Comparison of ENCODE assay signal across 10 cellular contexts in genomic region chr16:5604770-5605169, GRCh38.
A peak's percentile ranks its signal among the peaks of the same experiment; 100 is the strongest.
DNase-seq lines count a peak whose midpoint lies in the region; ATAC-seq and TF ChIP-seq lines count a peak whose summit lies in the region.
"Had no signal": no experiment of that assay in that cellular context is flagged by ENCODE, and none has a peak within 500 bp of the region (broad histone marks: within the 10 kb centered on the region; RNA-seq: fewer than 3 reads in every experiment).

No MANE protein-coding gene starts in this region.

- TF ChIP-seq EP300 in neural cell (conservative IDR thresholded peaks at IDR 0.05; ENCODE audit: poor library complexity, severe bottlenecking) = no peak

- no peak overlapping the region for H3K27ac ChIP-seq in DOHH2 (ENCODE audit: low read depth, low read length)
- no peak overlapping the region for H3K27ac ChIP-seq in WERI-Rb-1
- H3K27ac ChIP-seq in neural cell (ENCODE audit: low read length) = no peak overlapping the region

- no peak overlapping the region for H3K27ac Mint-ChIP-seq in mesothelial cell of epicardium
- H3K27ac Mint-ChIP-seq: activated naive CD4-positive, alpha-beta T cell treated with anti-CD3 and anti-CD28 coated beads, Interleukin-2, amount 50 U/mL, for 72 hours had no signal

- peaks cover 4% of the 10 kb centered on the region for H3K27me3 Mint-ChIP-seq in mesothelial cell of epicardium (ENCODE audit: low read depth)

- no peak overlapping the region for H2AFZ ChIP-seq in neural cell (ENCODE audit: low read depth, low read length)

- no peaks in the 10 kb centered on the region for H3K9me3 ChIP-seq in DOHH2 (ENCODE audit: control insufficient read depth, insufficient read depth, low read length)
- H3K9me3 ChIP-seq in WERI-Rb-1 (ENCODE audit: severe bottlenecking) = no peaks in the 10 kb centered on the region
- no peaks in the 10 kb centered on the region for H3K9me3 ChIP-seq in neural cell (ENCODE audit: low read length)

- DNase-seq in LoVo (ENCODE audit: low spot score) (peak; percentile 10), WERI-Rb-1 (peak; percentile 46), activated gamma-delta T cell (lab: John Stamatoyannopoulos, UW) (no peak), AG08396 (ENCODE audit: low spot score) (no peak), mesothelial cell of epicardium (ENCODE audit: low spot score in 2 of 2, unreplicated experiment in 2 of 2) (no peak)
- DNase-seq: NCI-H1105 had no signal

- no peaks in the 10 kb centered on the region for H3K9me2 ChIP-seq in DOHH2 (replicated peaks; ENCODE audit: control insufficient read depth, low read length)
- no peaks in the 10 kb centered on the region for H3K9me2 ChIP-seq in neural cell (ENCODE audit: insufficient read depth, low read length)

- no peaks in the 10 kb centered on the region for H3K79me2 ChIP-seq in DOHH2 (ENCODE audit: control insufficient read depth, low read length)
- no peaks in the 10 kb centered on the region for H3K79me2 ChIP-seq in neural cell (replicated peaks; ENCODE audit: insufficient read depth, low read length)

- H3K4me2 ChIP-seq in DOHH2 (ENCODE audit: low read length) (no peak overlapping the region), neural cell (ENCODE audit: low read length) (no peak overlapping the region)

- peak; percentile 86 for TF ChIP-seq RAD21 in neural cell (conservative IDR thresholded peaks at IDR 0.05)

- H3F3A ChIP-seq in DOHH2 (ENCODE audit: control insufficient read depth, insufficient read depth) (no peaks in the 10 kb centered on the region), neural cell (ENCODE audit: insufficient read depth, low read length, poor library complexity, severe bottlenecking) (no peaks in the 10 kb centered on the region)

- H3K36me3 ChIP-seq in DOHH2 (ENCODE audit: control insufficient read depth, low read length) = no peaks in the 10 kb centered on the region
- no peaks in the 10 kb centered on the region for H3K36me3 ChIP-seq in WERI-Rb-1
- no peaks in the 10 kb centered on the region for H3K36me3 ChIP-seq in neural cell (ENCODE audit: insufficient read depth, low read length)

- no peaks in the 10 kb centered on the region for H3K4me1 Mint-ChIP-seq in mesothelial cell of epicardium

- H3K9ac ChIP-seq in neural cell (ENCODE audit: low read length) = no peak overlapping the region

- ATAC-seq in GM19324 (IDR thresholded peaks at IDR 0.05; ENCODE audit: low FRiP score, unreplicated experiment) = no peak

- no peaks in the 10 kb centered on the region for H3K9me3 Mint-ChIP-seq in mesothelial cell of epicardium

- H3K4me1 ChIP-seq in DOHH2 (ENCODE audit: control insufficient read depth, low read length) = no peaks in the 10 kb centered on the region

- H3K27me3 ChIP-seq in DOHH2 (ENCODE audit: control insufficient read depth, low read length) = no peaks in the 10 kb centered on the region
- no peaks in the 10 kb centered on the region for H3K27me3 ChIP-seq in WERI-Rb-1 (ENCODE audit: insufficient read depth, low read depth, severe bottlenecking)
- no peaks in the 10 kb centered on the region for H3K27me3 ChIP-seq in neural cell (ENCODE audit: insufficient read depth, low read depth, low read length)

- no peak overlapping the region for H3K4me3 Mint-ChIP-seq in mesothelial cell of epicardium

- no peaks in the 10 kb centered on the region for H3K36me3 Mint-ChIP-seq in mesothelial cell of epicardium
- H3K36me3 Mint-ChIP-seq: activated naive CD4-positive, alpha-beta T cell treated with anti-CD3 and anti-CD28 coated beads, Interleukin-2, amount 50 U/mL, for 72 hours had no signal

- H4K20me1 ChIP-seq in DOHH2 (ENCODE audit: control insufficient read depth, insufficient read depth, low read depth, low read length) (no peaks in the 10 kb centered on the region), neural cell (ENCODE audit: insufficient read depth) (no peaks in the 10 kb centered on the region)

- TF ChIP-seq CTCF in DOHH2 (IDR thresholded peaks at IDR 0.05; ENCODE audit: low read depth, low read length, poor library complexity, severe bottlenecking) (peak; percentile 48), WERI-Rb-1 (IDR thresholded peaks at IDR 0.05; ENCODE audit: low read depth, low read length) (peak; percentile 54), neural cell (IDR thresholded peaks at IDR 0.05; ENCODE audit: poor library complexity, severe bottlenecking) (peak; percentile 83), mesothelial cell of epicardium (IDR thresholded peaks at IDR 0.05; ENCODE audit: unreplicated experiment) (no peak)

- no peak overlapping the region for H3K4me3 ChIP-seq in DOHH2 (ENCODE audit: low read length)
- no peak overlapping the region for H3K4me3 ChIP-seq in WERI-Rb-1 (ENCODE audit: low read depth, low read length)
- H3K4me3 ChIP-seq in neural cell (ENCODE audit: low read length) = no peak overlapping the region

TF ChIP-seq in neural cell, 6 proteins besides CTCF, POLR2A, EP300 and RAD21:
- peak; percentile 85 for TF ChIP-seq SMC3 (conservative IDR thresholded peaks at IDR 0.05; ENCODE audit: poor library complexity)
- TF ChIP-seq TAF1 (IDR thresholded peaks at IDR 0.05; ENCODE audit: low read depth) = no peak
- TF ChIP-seq MXI1 (conservative IDR thresholded peaks at IDR 0.05; ENCODE audit: poor library complexity, severe bottlenecking) = no peak
- TF ChIP-seq EZH2 (IDR thresholded peaks at IDR 0.05; ENCODE audit: borderline replicate concordance, insufficient read depth, low read length, poor library complexity, severe bottlenecking) = no peak
- no peak for TF ChIP-seq REST (IDR thresholded peaks at IDR 0.05; ENCODE audit: borderline replicate concordance)
- no peak for TF ChIP-seq POLR2AphosphoS5 (IDR thresholded peaks at IDR 0.05)

Comparison
In these comparisons a context has a peak if more than half of its experiments do, and no peak if none do; other contexts are left out.
1. DNase-seq: peak in LoVo (single experiment) and WERI-Rb-1 (single experiment); none in activated gamma-delta T cell (single experiment), AG08396 (single experiment) and mesothelial cell of epicardium (0 of 2).